ENCODE assay signal across 8 cellular contexts in genomic region chr6:11538799-11539468, GRCh38. TPM values are rescaled to one million over a fixed set of nuclear protein-coding genes. Genes with fewer than 3 reads are reported as not detected.
DNase-seq lines count a peak whose midpoint lies in the region; ATAC-seq and TF ChIP-seq lines count a peak whose summit lies in the region.

No MANE protein-coding gene starts in this region.

- in situ Hi-C loops in transverse colon (cut with MboI; ENCODE audit: low pct_ligation_motif_present in 1 of 4, low pct_unique_long_range_greater_than_20kb in 1 of 4, low sequenced_read_pairs in 3 of 4) = no loop called here

- no peak for DNase-seq in activated naive CD4-positive, alpha-beta T cell treated with anti-CD3 and anti-CD28 coated beads for 36 hours
- DNase-seq in activated naive CD4-positive, alpha-beta T cell (lab: John Stamatoyannopoulos, UW) = no peak
- DNase-seq in immature natural killer cell (no peak), transverse colon (no peak), posterior cingulate gyrus (no peak)
- DNase-seq in activated CD4-positive, CD25-positive, alpha-beta regulatory T cell (lab: John Stamatoyannopoulos, UW) = no peak

- peaks cover 0 to 14% (median 8%) of the 10 kb centered on the region in 4 donors for H3K4me1 ChIP-seq in transverse colon

- H3K27me3 ChIP-seq in transverse colon = no peaks in the 10 kb centered on the region

- ATAC-seq in GM19452 (IDR thresholded peaks at IDR 0.05; ENCODE audit: unreplicated experiment) = no peak

- H3K36me3 ChIP-seq in transverse colon = no peaks in the 10 kb centered on the region

- no peak for TF ChIP-seq POLR2A in transverse colon (IDR thresholded peaks at IDR 0.05)

- H3K27me3 Mint-ChIP-seq in activated naive CD4-positive, alpha-beta T cell treated with anti-CD3 and anti-CD28 coated beads for 36 hours (ENCODE audit: low read depth) = peaks cover 6% of the 10 kb centered on the region
- peaks cover 0 to 9% (median 5%) of the 10 kb centered on the region in 3 donors for H3K27me3 Mint-ChIP-seq in immature natural killer cell (ENCODE audit: low read depth in 3 of 3)

- H3K4me3 ChIP-seq in WI38 (ENCODE audit: low read depth, low read length) = peak overlapping the region; percentile 66
- H3K4me3 ChIP-seq in transverse colon = peak overlapping the region; percentile 91 to 99 (median 98)

- no peaks in the 10 kb centered on the region for H3K9me3 ChIP-seq in transverse colon

- TF ChIP-seq EP300 in transverse colon (IDR thresholded peaks at IDR 0.05; ENCODE audit: low read depth) = no peak

- no peaks in the 10 kb centered on the region for H3K9me3 Mint-ChIP-seq in activated naive CD4-positive, alpha-beta T cell treated with anti-CD3 and anti-CD28 coated beads for 36 hours
- no peaks in the 10 kb centered on the region for H3K9me3 Mint-ChIP-seq in immature natural killer cell

- no peak for TF ChIP-seq CTCF in WI38 (IDR thresholded peaks at IDR 0.05; ENCODE audit: low read depth, low read length)
- no peak for TF ChIP-seq CTCF in transverse colon (IDR thresholded peaks at IDR 0.05)

- 44% methylated on average over 8 of the region's 8 CpGs for WGBS in transverse colon (ENCODE audit: low coverage in 1 of 2), 2 donors

- H3K4me1 Mint-ChIP-seq in activated naive CD4-positive, alpha-beta T cell treated with anti-CD3 and anti-CD28 coated beads for 36 hours (ENCODE audit: low read depth) = peaks cover 9% of the 10 kb centered on the region
- H3K4me1 Mint-ChIP-seq in immature natural killer cell = peaks cover 10 to 20% of the 10 kb centered on the region in 2 donors

- intact Hi-C loops in activated naive CD4-positive, alpha-beta T cell treated with anti-CD3 and anti-CD28 coated beads for 36 hours (cut with micrococcal nuclease) = loop anchor here (5.0 kb wide), 6 partner anchors 92 to 1137 kb away; partner anchors contain the start of genes C6orf52, MAK and PAK1IP1
- intact Hi-C loops in transverse colon (cut with DNase I; ENCODE audit: low total_unique reads) (loop anchor here (10.0 kb wide), 1 partner anchor 1896 kb away; no protein-coding TSS in a partner anchor), posterior cingulate gyrus (cut with DNase I) (loop anchor here (5.0 kb wide), 1 partner anchor 842 kb away; no protein-coding TSS in a partner anchor)

- H3K27ac Mint-ChIP-seq in activated naive CD4-positive, alpha-beta T cell treated with anti-CD3 and anti-CD28 coated beads for 36 hours = no peak overlapping the region
- peak overlapping the region in 5 of 6 donors; percentile 71 to 89 (median 81) for H3K27ac Mint-ChIP-seq in immature natural killer cell

- CTCF ChIA-PET in activated naive CD4-positive, alpha-beta T cell treated with anti-CD3 and anti-CD28 coated beads for 36 hours (lab: Charles Lee) = no interaction called here

- H3K36me3 Mint-ChIP-seq in activated naive CD4-positive, alpha-beta T cell treated with anti-CD3 and anti-CD28 coated beads for 36 hours (ENCODE audit: low read depth) = no peaks in the 10 kb centered on the region
- no peaks in the 10 kb centered on the region for H3K36me3 Mint-ChIP-seq in immature natural killer cell

- H3K27ac ChIP-seq in transverse colon = peak overlapping the region; percentile 77 to 88 (median 84)

- H3K4me3 Mint-ChIP-seq in activated naive CD4-positive, alpha-beta T cell treated with anti-CD3 and anti-CD28 coated beads for 36 hours = peak overlapping the region; percentile 73
- H3K4me3 Mint-ChIP-seq in immature natural killer cell = peak overlapping the region; percentile 86 to 92 (median 88)

RNA-seq across cellular contexts. Expression of gene TMEM170B, which starts 1.4 kb away (rescaled TPM):
- total RNA-seq in activated naive CD4-positive, alpha-beta T cell treated with anti-CD3 and anti-CD28 coated beads for 36 hours = under 1 TPM; 0.40 to 0.57 TPM
- under 1 TPM; 0.17 to 0.59 (median 0.36) TPM for polyA plus RNA-seq in immature natural killer cell
- 1 to 10 TPM; 1.6 to 8.0 (median 3.0) TPM for total RNA-seq in transverse colon
